In the genomic region with DNA sequence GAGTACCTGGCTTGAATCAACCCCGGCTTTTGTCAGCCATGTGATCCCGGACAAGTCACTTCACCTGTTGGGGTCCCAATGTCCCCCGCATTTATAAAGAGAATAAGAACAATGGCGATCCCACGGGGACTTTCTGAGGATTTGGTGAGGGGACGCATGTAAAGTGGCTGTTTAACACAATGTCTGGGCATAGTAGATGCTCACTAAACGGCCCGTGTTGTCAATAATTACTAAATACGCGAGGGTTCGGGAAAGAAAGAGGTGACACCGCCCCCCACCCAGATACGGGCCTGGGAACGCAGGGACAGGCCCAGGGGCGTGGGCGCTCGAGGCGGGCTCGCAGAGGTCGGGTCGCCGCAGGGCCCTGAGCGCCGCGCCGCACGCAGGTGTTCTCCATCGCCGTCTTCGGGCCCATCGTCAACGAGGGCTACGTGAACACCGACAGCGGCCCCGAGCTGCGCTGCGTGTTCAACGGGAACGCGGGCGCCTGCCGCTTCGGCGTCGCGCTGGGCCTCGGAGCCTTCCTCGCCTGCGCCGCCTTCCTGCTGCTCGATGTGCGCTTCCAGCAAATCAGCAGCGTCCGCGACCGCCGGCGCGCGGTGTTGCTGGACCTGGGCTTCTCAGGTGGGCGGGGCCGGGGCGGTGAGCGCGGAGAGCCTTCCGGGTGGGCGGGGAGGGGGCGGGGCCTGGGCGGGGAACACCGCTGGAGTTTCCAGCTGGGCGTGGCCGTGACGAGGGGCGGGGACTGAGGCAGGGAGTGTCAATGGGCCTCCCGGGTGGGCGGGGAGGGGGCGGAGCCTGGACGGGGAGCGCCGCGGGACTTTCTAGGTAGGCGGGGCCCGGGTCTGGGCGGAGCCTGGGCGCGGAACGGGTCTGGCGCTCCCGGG, we compare ENCODE assay signal across 8 cellular contexts. TPM values are rescaled to one million over a fixed set of nuclear protein-coding genes. Genes with fewer than 3 reads are reported as not detected.
DNase-seq lines count a peak whose midpoint lies in the region; ATAC-seq and TF ChIP-seq lines count a peak whose summit lies in the region.

No MANE protein-coding gene starts in this region.

- H3K27me3 ChIP-seq in parathyroid adenoma (ENCODE audit: control insufficient read depth, insufficient read depth, low read length) (no peaks in the 10 kb centered on the region), testis (no peaks in the 10 kb centered on the region)

- no peaks in the 10 kb centered on the region for H3K36me3 ChIP-seq in parathyroid adenoma (ENCODE audit: control insufficient read depth, insufficient read depth, low read length)
- H3K36me3 ChIP-seq in testis (ENCODE audit: low read depth, missing control alignments): no peaks in the 10 kb centered on the region

- ATAC-seq in HG03066 (IDR thresholded peaks at IDR 0.05; ENCODE audit: low read depth, unreplicated experiment) (peak; percentile 38), Right ventricle myocardium superior (ENCODE audit: poor library complexity) (peak; percentile 90)

- intact Hi-C loops in Right ventricle myocardium superior (cut with DNase I): no loop called here
- intact Hi-C loops in testis (cut with DNase I; ENCODE audit: low total_unique reads): no loop called here

- peak; percentile 68 for TF ChIP-seq POLR2A in GM18526 (IDR thresholded peaks at IDR 0.05; ENCODE audit: extremely low read depth, insufficient read length)
- TF ChIP-seq POLR2A in testis (IDR thresholded peaks at IDR 0.05): no peak

- TF ChIP-seq CTCF in parathyroid adenoma (IDR thresholded peaks at IDR 0.05) (no peak), testis (IDR thresholded peaks at IDR 0.05) (no peak)

- H3K79me2 ChIP-seq in parathyroid adenoma: no peaks in the 10 kb centered on the region

- H3K4me3 ChIP-seq in parathyroid adenoma (ENCODE audit: low read depth, low read length) (peak overlapping the region; percentile 11), testis (peak overlapping the region; percentile 16 to 46)

- H2AFZ ChIP-seq in parathyroid adenoma: no peak overlapping the region

- H3K9me3 ChIP-seq in parathyroid adenoma (ENCODE audit: control insufficient read depth, low read length) (no peaks in the 10 kb centered on the region), testis (no peaks in the 10 kb centered on the region)

- WGBS in testis, 2 donors: 6 to 10% methylated on average over 23 to 79 of the region's 90 CpGs

- no peak overlapping the region for H3K9ac ChIP-seq in parathyroid adenoma

- H3K27ac ChIP-seq in parathyroid adenoma (no peak overlapping the region), testis (no peak overlapping the region)

- peak; percentile 67 for DNase-seq in SW480 (ENCODE audit: low spot score)
- DNase-seq in activated naive CD8-positive, alpha-beta T cell treated with anti-CD3 and anti-CD28 coated beads, Interleukin-2, amount 50 U/mL, for 16 hours (ENCODE audit: low read depth, low spot score): peak; percentile 94
- peak; percentile 96 for DNase-seq in Right ventricle myocardium superior
- peak; percentile 95 for DNase-seq in testis
- no peak for DNase-seq in KG1 (lab: John Stamatoyannopoulos, UW)

- H3K4me1 ChIP-seq in parathyroid adenoma (peaks cover 3% of the 10 kb centered on the region), testis (peaks cover 13% of the 10 kb centered on the region)

- H3K4me2 ChIP-seq in parathyroid adenoma (ENCODE audit: low read length): no peak overlapping the region

RNA-seq across cellular contexts. Expression of gene SYNGR3, which starts 2.1 kb away (rescaled TPM):
- total RNA-seq in Right ventricle myocardium superior (0.32 TPM), testis (10 to 100 TPM; 20.9 to 33.5 TPM)
- polyA plus RNA-seq in testis (ENCODE audit: insufficient read depth, low read depth, low replicate concordance): 10.0 TPM

RNA-seq across cellular contexts. Expression of gene GFER, which starts 7.8 kb away (rescaled TPM):
- total RNA-seq in Right ventricle myocardium superior (28.3 TPM), testis (10 to 100 TPM; 25.7 to 25.8 TPM)
- polyA plus RNA-seq in testis (ENCODE audit: insufficient read depth, low read depth, low replicate concordance): 40.0 TPM

RNA-seq across cellular contexts. Expression of gene NOXO1, which starts 10.6 kb away (rescaled TPM):
- total RNA-seq in Right ventricle myocardium superior (not detected), testis (1 to 10 TPM; 4.8 to 7.6 TPM)
- 3.7 TPM for polyA plus RNA-seq in testis (ENCODE audit: insufficient read depth, low read depth, low replicate concordance)

RNA-seq across cellular contexts. Expression of gene ZNF598, which starts 17.8 kb away (rescaled TPM):
- total RNA-seq in Right ventricle myocardium superior (17.2 TPM), testis (10 to 100 TPM; 80.4 to 94.6 TPM)
- 46.3 TPM for polyA plus RNA-seq in testis (ENCODE audit: insufficient read depth, low read depth, low replicate concordance)

RNA-seq across cellular contexts. Expression of gene TBL3, which starts 20.0 kb away (rescaled TPM):
- 20.3 TPM for total RNA-seq in Right ventricle myocardium superior
- total RNA-seq in testis: 100 to 1,000 TPM in 1 of 2 donors, 10 to 100 TPM in 1; 83.4 to 109 TPM
- 77.1 TPM for polyA plus RNA-seq in testis (ENCODE audit: insufficient read depth, low read depth, low replicate concordance)

Comparison
In these comparisons a context has a peak if more than half of its experiments do, and no peak if none do; other contexts are left out.
1. RNA of gene SYNGR3, which starts 2.1 kb away (total RNA-seq): 20.9 to 33.5 TPM in testis; 0.32 TPM in Right ventricle myocardium superior (single experiment); every median in the first group is over 10 times any median in the second.